In the genomic region with DNA sequence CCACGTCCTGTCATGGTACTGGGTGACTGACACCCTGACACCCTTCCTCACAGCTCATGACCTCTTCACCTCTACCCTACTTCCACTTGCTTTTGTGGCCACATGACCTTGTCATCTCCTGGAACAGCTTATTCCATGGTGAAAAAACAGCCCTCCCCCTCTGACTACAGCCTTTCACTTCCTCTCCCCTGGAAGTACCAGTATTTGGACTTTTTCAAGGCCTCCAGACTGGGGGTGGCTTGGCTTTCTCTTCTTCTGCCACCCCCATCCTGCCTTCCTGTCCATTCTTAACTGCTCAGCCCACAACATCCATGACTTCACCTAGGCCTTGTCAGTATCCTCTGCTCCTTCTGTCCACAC, we compare ENCODE assay signal across 14 cellular contexts.
DNase-seq lines count a peak whose midpoint lies in the region; ATAC-seq and TF ChIP-seq lines count a peak whose summit lies in the region.
"Had no signal": no experiment of that assay in that cellular context is flagged by ENCODE, and none has a peak within 500 bp of the region (broad histone marks: within the 10 kb centered on the region; RNA-seq: fewer than 3 reads in every experiment).

No MANE protein-coding gene starts in this region.

- peak; percentile 12 for DNase-seq in GM10248 (ENCODE audit: extremely low spot score)
- DNase-seq in central memory CD8-positive, alpha-beta T cell (ENCODE audit: low spot score in 2 of 2): no peak
- DNase-seq in nephron progenitor cell: no peak
- DNase-seq in effector CD4-positive, alpha-beta T cell: no peak
- no peak for DNase-seq in hepatic stellate cell (ENCODE audit: low spot score)
- no peak for DNase-seq in kidney tubule cell (ENCODE audit: low spot score)
- DNase-seq: activated CD8-positive, alpha-beta memory T cell treated with anti-CD3 and anti-CD28 coated beads for 24 hours; DMS79; effector memory CD8-positive, alpha-beta T cell; NCI-H1105; transverse colon had no signal

- CTCF ChIA-PET in GM10248 (lab: Yijun Ruan, JAX): interaction anchor here (1.1 to 2.0 kb wide), 5 partner anchors 11 to 78 kb away, joined by 3 to 7 read pairs (median 3); no protein-coding TSS in a partner anchor

- H3K9me3 Mint-ChIP-seq in central memory CD8-positive, alpha-beta T cell: no peaks in the 10 kb centered on the region
- peaks cover 27% of the 10 kb centered on the region for H3K9me3 Mint-ChIP-seq in nephron progenitor cell
- H3K9me3 Mint-ChIP-seq: effector memory CD8-positive, alpha-beta T cell had no signal

- peaks cover 14% of the 10 kb centered on the region for H3K4me1 Mint-ChIP-seq in central memory CD8-positive, alpha-beta T cell
- peaks cover 35% of the 10 kb centered on the region for H3K4me1 Mint-ChIP-seq in nephron progenitor cell

- POLR2A ChIA-PET in GM10248 (lab: Yijun Ruan, JAX): no interaction called here

- H3K27ac Mint-ChIP-seq in central memory CD8-positive, alpha-beta T cell (ENCODE audit: low read depth): no peak overlapping the region
- peak overlapping the region; percentile 2 for H3K27ac Mint-ChIP-seq in nephron progenitor cell
- H3K27ac Mint-ChIP-seq: effector memory CD8-positive, alpha-beta T cell had no signal

- peak; percentile 42 for ATAC-seq in HG03175 (IDR thresholded peaks at IDR 0.05; ENCODE audit: unreplicated experiment)
- peak; percentile 56 for ATAC-seq in central memory CD8-positive, alpha-beta T cell (replicated peaks; ENCODE audit: extremely low read depth, poor library complexity, severe bottlenecking)
- ATAC-seq in HG02981 (IDR thresholded peaks at IDR 0.05; ENCODE audit: unreplicated experiment): no peak
- ATAC-seq: effector memory CD8-positive, alpha-beta T cell had no signal

- H3K4me3 Mint-ChIP-seq in central memory CD8-positive, alpha-beta T cell: no peak overlapping the region
- H3K4me3 Mint-ChIP-seq in nephron progenitor cell: no peak overlapping the region
- H3K4me3 Mint-ChIP-seq: B cell; effector memory CD8-positive, alpha-beta T cell had no signal

- TF ChIP-seq CTCF in GM10248 (IDR thresholded peaks at IDR 0.05; ENCODE audit: control extremely low read depth, extremely low read depth, low read depth, missing control alignments): no peak
- no peak for TF ChIP-seq CTCF in nephron progenitor cell (IDR thresholded peaks at IDR 0.05)

- no peaks in the 10 kb centered on the region for H3K27me3 Mint-ChIP-seq in central memory CD8-positive, alpha-beta T cell
- H3K27me3 Mint-ChIP-seq in nephron progenitor cell (ENCODE audit: low read depth, poor library complexity): no peaks in the 10 kb centered on the region
- H3K27me3 Mint-ChIP-seq: B cell; effector memory CD8-positive, alpha-beta T cell had no signal

- peaks cover 2% of the 10 kb centered on the region for H3K36me3 Mint-ChIP-seq in central memory CD8-positive, alpha-beta T cell (ENCODE audit: insufficient read depth)
- H3K36me3 Mint-ChIP-seq in nephron progenitor cell (ENCODE audit: low read depth): peaks cover 15% of the 10 kb centered on the region
